In genomic region chr7:148884049-148884298, GRCh38 we compare ENCODE assay signal across 8 cellular contexts. TPM values are rescaled to one million over a fixed set of nuclear protein-coding genes. Genes with fewer than 3 reads are reported as not detected.
DNase-seq lines count a peak whose midpoint lies in the region; ATAC-seq and TF ChIP-seq lines count a peak whose summit lies in the region.

Gene EZH2, minus strand, starts transcription at chr7:148884291. Its CDS starts 36,993 bp downstream, at chr7:148847298.

- CTCF ChIA-PET in CD8-positive, alpha-beta T cell (lab: Charles Lee): interaction anchor here (1.9 kb wide), 1 partner anchor 28 kb away, joined by 9 read pairs; no protein-coding TSS in a partner anchor
- CTCF ChIA-PET in PC-9 (lab: Charles Lee): interaction anchor here (0.6 kb wide), 1 partner anchor 31 kb away, joined by 5 read pairs; no protein-coding TSS in a partner anchor

- intact Hi-C loops in CD8-positive, alpha-beta T cell (cut with DNase I, micrococcal nuclease): loop anchor here (1.0 to 10.0 kb wide), 10 partner anchors 57 to 211 kb away; partner anchors contain the start of genes CUL1 (in 2 of the 2), ZNF786 (in 2 of the 2) and PDIA4 (in 1 of the 2)
- intact Hi-C loops in PC-9 (cut with micrococcal nuclease; ENCODE audit: unreplicated experiment): loop anchor here (1.0 to 5.0 kb wide), 2 partner anchors 57 to 103 kb away; no protein-coding TSS in a partner anchor

- no peaks in the 10 kb centered on the region for H3K9me3 ChIP-seq in CD8-positive, alpha-beta T cell (ENCODE audit: low read length)
- H3K9me3 ChIP-seq in PC-9 (ENCODE audit: insufficient read depth, low read depth): no peaks in the 10 kb centered on the region

- H2AFZ ChIP-seq in PC-9: peak within 1 kb of the TSS; percentile 85

- peak within 1 kb of the TSS; percentile 95 for H3K4me3 Mint-ChIP-seq in CD8-positive, alpha-beta T cell
- H3K4me3 Mint-ChIP-seq in endothelial cell (ENCODE audit: unreplicated experiment) (peak within 1 kb of the TSS; percentile 98), osteocyte (ENCODE audit: unreplicated experiment) (peak within 1 kb of the TSS; percentile 90)

- H3K27me3 Mint-ChIP-seq in CD8-positive, alpha-beta T cell (ENCODE audit: low read depth): no peaks in the 10 kb centered on the region
- H3K27me3 Mint-ChIP-seq in endothelial cell (ENCODE audit: unreplicated experiment): peaks cover 9% of the 10 kb centered on the region
- H3K27me3 Mint-ChIP-seq in osteocyte (ENCODE audit: unreplicated experiment): no peaks in the 10 kb centered on the region

- peak within 1 kb of the TSS; percentile 74 for H3K4me2 ChIP-seq in PC-9

- no TSS peak for BruUV-seq in PC-9 (replicated peaks; lab: Mats Ljungman, UMichigan)

- peak; percentile 24 for ATAC-seq in CD8-positive, alpha-beta T cell
- ATAC-seq in GM21786 (IDR thresholded peaks at IDR 0.05; ENCODE audit: unreplicated experiment): peak; percentile 23
- no peak for ATAC-seq in GM19467 (IDR thresholded peaks at IDR 0.05; ENCODE audit: unreplicated experiment)

- H3K79me2 ChIP-seq in PC-9 (ENCODE audit: low read depth): peaks cover 48% of the 10 kb centered on the region

- no peak for TF ChIP-seq CTCF in CD8-positive, alpha-beta T cell (IDR thresholded peaks at IDR 0.05)
- TF ChIP-seq CTCF in PC-9 (conservative IDR thresholded peaks at IDR 0.05) (no peak), endothelial cell (IDR thresholded peaks at IDR 0.05; ENCODE audit: unreplicated experiment) (no peak), osteocyte (IDR thresholded peaks at IDR 0.05) (no peak)

- no peaks in the 10 kb centered on the region for H3K9me2 ChIP-seq in PC-9 (ENCODE audit: insufficient read depth)

- H3K9me3 Mint-ChIP-seq in CD8-positive, alpha-beta T cell: no peaks in the 10 kb centered on the region
- H3K9me3 Mint-ChIP-seq in endothelial cell (ENCODE audit: unreplicated experiment) (no peaks in the 10 kb centered on the region), osteocyte (ENCODE audit: unreplicated experiment) (no peaks in the 10 kb centered on the region)

- peak within 1 kb of the TSS; percentile 54 for H3K4me3 ChIP-seq in CD8-positive, alpha-beta T cell (ENCODE audit: low read depth, low read length)
- H3K4me3 ChIP-seq in PC-9: peak within 1 kb of the TSS; percentile 88

- POLR2A ChIA-PET in CD8-positive, alpha-beta T cell (lab: Charles Lee): interaction anchor here (0.8 to 3.4 kb wide), 4 partner anchors 57 to 111 kb away, joined by 3 to 17 read pairs (median 6); no protein-coding TSS in a partner anchor
- POLR2A ChIA-PET in PC-9 (lab: Charles Lee; ENCODE audit: unreplicated experiment): interaction anchor here (0.6 kb wide), 1 partner anchor 29 kb away, joined by 4 read pairs; no protein-coding TSS in a partner anchor

- H3K4me1 ChIP-seq in CD8-positive, alpha-beta T cell (ENCODE audit: insufficient read depth, low read length): peaks cover 8% of the 10 kb centered on the region
- H3K4me1 ChIP-seq in PC-9 (replicated peaks; ENCODE audit: insufficient read depth): peaks cover 14% of the 10 kb centered on the region

- peaks cover 6% of the 10 kb centered on the region for H3K36me3 Mint-ChIP-seq in CD8-positive, alpha-beta T cell
- H3K36me3 Mint-ChIP-seq in endothelial cell (ENCODE audit: low read depth, unreplicated experiment) (peaks cover 4% of the 10 kb centered on the region), osteocyte (ENCODE audit: unreplicated experiment) (no peaks in the 10 kb centered on the region)

- peak within 1 kb of the TSS; percentile 92 for H3K27ac Mint-ChIP-seq in CD8-positive, alpha-beta T cell
- H3K27ac Mint-ChIP-seq in endothelial cell (ENCODE audit: unreplicated experiment): peak within 1 kb of the TSS; percentile 84
- peak within 1 kb of the TSS; percentile 87 for H3K27ac Mint-ChIP-seq in osteocyte (ENCODE audit: unreplicated experiment)

- peak within 1 kb of the TSS; percentile 47 for H3K27ac ChIP-seq in CD8-positive, alpha-beta T cell (ENCODE audit: low read depth, low read length)
- peak within 1 kb of the TSS; percentile 68 for H3K27ac ChIP-seq in PC-9

- H3F3A ChIP-seq in PC-9 (ENCODE audit: insufficient read depth, low read depth): peaks cover 4% of the 10 kb centered on the region

- H4K20me1 ChIP-seq in PC-9 (ENCODE audit: insufficient read depth): 0 out of 2 replicates have a peak, but pooled peaks cover 5% of the 10 kb centered on the region

- H3K36me3 ChIP-seq in CD8-positive, alpha-beta T cell (ENCODE audit: insufficient read depth, low read length): no peaks in the 10 kb centered on the region
- no peaks in the 10 kb centered on the region for H3K36me3 ChIP-seq in PC-9 (ENCODE audit: low read depth)

- H3K27me3 ChIP-seq in CD8-positive, alpha-beta T cell (ENCODE audit: insufficient read depth, low read length): no peaks in the 10 kb centered on the region
- H3K27me3 ChIP-seq in PC-9 (ENCODE audit: insufficient read depth, low read depth): no peaks in the 10 kb centered on the region

- no peak for DNase-seq in CD8-positive, alpha-beta T cell
- DNase-seq in PC-9 (no peak), endothelial cell (ENCODE audit: low spot score) (peak; percentile 29), osteocyte (ENCODE audit: extremely low spot score, unreplicated experiment) (no peak), dedifferentiated amniotic fluid mesenchymal stem cell (ENCODE audit: extremely low spot score) (no peak), DMS153 treated with DMSO at 0.1 percent for 48 hours (lab: John Stamatoyannopoulos, UW; ENCODE audit: unreplicated experiment) (no peak)

- H3K4me1 Mint-ChIP-seq in CD8-positive, alpha-beta T cell (ENCODE audit: low read depth): peaks cover 24% of the 10 kb centered on the region
- H3K4me1 Mint-ChIP-seq in endothelial cell (ENCODE audit: unreplicated experiment): peaks cover 16% of the 10 kb centered on the region
- H3K4me1 Mint-ChIP-seq in osteocyte (ENCODE audit: unreplicated experiment): peaks cover 26% of the 10 kb centered on the region

RNA-seq across cellular contexts. Expression of gene EZH2, which starts in this region (rescaled TPM):
- total RNA-seq in CD8-positive, alpha-beta T cell: 10 to 100 TPM; 25.4 to 32.7 TPM
- 32.6 and 48.6 TPM in 2 replicates for total RNA-seq in PC-9 (2021)
- total RNA-seq in endothelial cell (ENCODE audit: unreplicated experiment): 37.5 TPM
- 13.0 and 14.9 TPM in 2 replicates for total RNA-seq in osteocyte
